8 cellular contexts compared by ENCODE assay signal in genomic region chr22:30668306-30668655, GRCh38. TPM values are rescaled to one million over a fixed set of nuclear protein-coding genes. Genes with fewer than 3 reads are reported as not detected.
DNase-seq lines count a peak whose midpoint lies in the region; ATAC-seq and TF ChIP-seq lines count a peak whose summit lies in the region.

No MANE protein-coding gene starts in this region.

- peaks cover 0 to 31% (median 4%) of the 10 kb centered on the region in 3 donors for H3K4me1 ChIP-seq in gastroesophageal sphincter

- H3K27me3 ChIP-seq in gastroesophageal sphincter: no peaks in the 10 kb centered on the region

- peaks cover 0 to 20% of the 10 kb centered on the region in 2 donors for H3K36me3 ChIP-seq in gastroesophageal sphincter

- WGBS in gastroesophageal sphincter (ENCODE audit: low coverage in 1 of 2), 2 donors: 2 to 20% methylated on average over 3 to 10 of the region's 15 CpGs

- H3K4me3 ChIP-seq in gastroesophageal sphincter: peak overlapping the region; percentile 42 to 79
- peak overlapping the region; percentile 59 to 90 (median 73) for H3K4me3 ChIP-seq in skin epidermis

- CTCF ChIA-PET in RWPE1 (lab: Yijun Ruan, JAX): no interaction called here

- TF ChIP-seq CTCF in RWPE1 (conservative IDR thresholded peaks at IDR 0.05; ENCODE audit: low read depth) (no peak), gastroesophageal sphincter (IDR thresholded peaks at IDR 0.05) (no peak)

- ATAC-seq in gastroesophageal sphincter (no peak), HG02885 (IDR thresholded peaks at IDR 0.05; ENCODE audit: poor library complexity, unreplicated experiment) (no peak)

- in situ Hi-C loops in KBM-7 (cut with MboI; ENCODE audit: low pct_unique_long_range_greater_than_20kb, low sequenced_read_pairs): no loop called here

- DNase-seq in DMS53 (lab: John Stamatoyannopoulos, UW) (peak; percentile 39), DMS53 treated with DMSO at 0.1 percent for 48 hours (lab: John Stamatoyannopoulos, UW; ENCODE audit: unreplicated experiment) (no peak), RWPE1 (ENCODE audit: low spot score) (peak; percentile 8), NCI-H187 treated with DMSO at 0.1 percent for 48 hours (lab: John Stamatoyannopoulos, UW) (no peak), KBM-7 (no peak)

- H3K9me3 ChIP-seq in gastroesophageal sphincter: no peaks in the 10 kb centered on the region

- H3K27ac ChIP-seq in RWPE1 (peak overlapping the region; percentile 54), gastroesophageal sphincter (peak overlapping the region in 3 of 4 donors; percentile 70 to 76 (median 74)), skin epidermis (peak overlapping the region in 17 of 21 experiments; percentile 20 to 82 (median 72))

- TF ChIP-seq POLR2A in gastroesophageal sphincter (IDR thresholded peaks at IDR 0.05): no peak

- TF ChIP-seq EP300 in gastroesophageal sphincter (IDR thresholded peaks at IDR 0.05): no peak

- POLR2A ChIA-PET in RWPE1 (lab: Yijun Ruan, JAX; ENCODE audit: low non-redundant PET): no interaction called here

RNA-seq across cellular contexts. Expression of gene DUSP18, which starts 0.6 kb away (rescaled TPM):
- 10 to 100 TPM in 2 of 4 donors, 1 to 10 TPM in 2; 6.5 to 13.2 (median 8.7) TPM for total RNA-seq in gastroesophageal sphincter

RNA-seq across cellular contexts. Expression of gene OSBP2, which starts 26.4 kb away (rescaled TPM):
- total RNA-seq in gastroesophageal sphincter: 1 to 10 TPM in 3 of 4 donors, under 1 TPM in 1; 0.35 to 3.5 (median 1.8) TPM

RNA-seq across cellular contexts. Expression of gene SLC35E4, which starts 32.7 kb away (rescaled TPM):
- total RNA-seq in gastroesophageal sphincter: 10 to 100 TPM in 3 of 4 donors, 1 to 10 TPM in 1; 6.5 to 13.5 (median 10.9) TPM

Comparison
In these comparisons a context has a peak if more than half of its experiments do, and no peak if none do; other contexts are left out.
1. DNase-seq: peak in DMS53 (single experiment) and RWPE1 (single experiment); none in DMS53 treated with DMSO at 0.1 percent for 48 hours (single experiment), NCI-H187 treated with DMSO at 0.1 percent for 48 hours (single experiment) and KBM-7 (single experiment).
2. Peak in every context shown above with its lines, with median percentiles within 50 percentile points of each other: H3K27ac ChIP-seq.